In genomic region chr17:2057714-2058520, GRCh38 we compare ENCODE assay signal across 8 cellular contexts. TPM values are rescaled to one million over a fixed set of nuclear protein-coding genes. Genes with fewer than 3 reads are reported as not detected.
DNase-seq lines count a peak whose midpoint lies in the region; ATAC-seq and TF ChIP-seq lines count a peak whose summit lies in the region.
"Had no signal": no experiment of that assay in that cellular context is flagged by ENCODE, and none has a peak within 500 bp of the region (broad histone marks: within the 10 kb centered on the region; RNA-seq: fewer than 3 reads in every experiment).

No MANE protein-coding gene starts in this region.

- peaks cover 22% of the 10 kb centered on the region for H3K4me1 Mint-ChIP-seq in GM23338
- H3K4me1 Mint-ChIP-seq in activated naive CD8-positive, alpha-beta T cell treated with anti-CD3 and anti-CD28 coated beads, Interleukin-2, amount 10 ng/mL, durations not matched to agents 7 days and 5 days: peaks cover 30% of the 10 kb centered on the region

- H3K4me1 ChIP-seq in GM23338 (ENCODE audit: insufficient read depth): peaks cover 24% of the 10 kb centered on the region
- H3K4me1 ChIP-seq in stomach smooth muscle (ENCODE audit: control insufficient read depth, insufficient read depth, low read length): peaks cover 60% of the 10 kb centered on the region

- TF ChIP-seq CTCF in GM23338 (conservative IDR thresholded peaks at IDR 0.05; ENCODE audit: low read depth in 2 of 2): no peak

- peaks cover 73% of the 10 kb centered on the region for H3K27me3 Mint-ChIP-seq in GM23338 (ENCODE audit: insufficient read depth, low read depth, poor library complexity)
- H3K27me3 Mint-ChIP-seq in activated naive CD8-positive, alpha-beta T cell treated with anti-CD3 and anti-CD28 coated beads, Interleukin-2, amount 10 ng/mL, durations not matched to agents 7 days and 5 days: peaks cover 4% of the 10 kb centered on the region

- H3K27ac Mint-ChIP-seq in GM23338: no peak overlapping the region
- peak overlapping the region; percentile 75 for H3K27ac Mint-ChIP-seq in activated naive CD8-positive, alpha-beta T cell treated with anti-CD3 and anti-CD28 coated beads, Interleukin-2, amount 10 ng/mL, durations not matched to agents 7 days and 5 days

- no peak overlapping the region for H3K27ac ChIP-seq in GM23338 (ENCODE audit: low read depth)
- H3K27ac ChIP-seq in stomach smooth muscle (ENCODE audit: low read length): peak overlapping the region; percentile 31

- H3F3A ChIP-seq in GM23338 (replicated peaks; ENCODE audit: low read depth): 0 out of 2 replicates have a peak, but pooled peaks cover 14% of the 10 kb centered on the region

- no peak overlapping the region for H3K4me3 Mint-ChIP-seq in GM23338
- peak overlapping the region; percentile 77 for H3K4me3 Mint-ChIP-seq in activated naive CD8-positive, alpha-beta T cell treated with anti-CD3 and anti-CD28 coated beads, Interleukin-2, amount 10 ng/mL, durations not matched to agents 7 days and 5 days

- no peak overlapping the region for H3K9ac ChIP-seq in stomach smooth muscle (ENCODE audit: low read length in 2 of 2)

- no peaks in the 10 kb centered on the region for H3K9me3 Mint-ChIP-seq in GM23338
- H3K9me3 Mint-ChIP-seq in activated naive CD8-positive, alpha-beta T cell treated with anti-CD3 and anti-CD28 coated beads, Interleukin-2, amount 10 ng/mL, durations not matched to agents 7 days and 5 days: no peaks in the 10 kb centered on the region

- DNase-seq in GM23338 (ENCODE audit: low spot score) (peak; percentile 51), left kidney (ENCODE audit: low read depth, low spot score) (peak; percentile 68)
- peak; percentile 68 for DNase-seq in activated naive CD8-positive, alpha-beta T cell treated with anti-CD3 and anti-CD28 coated beads, Interleukin-2, amount 10 ng/mL, durations not matched to agents 7 days and 5 days
- DNase-seq: RPMI8226 had no signal

- H2AFZ ChIP-seq in GM23338: no peak overlapping the region

- no peaks in the 10 kb centered on the region for H3K9me2 ChIP-seq in GM23338 (ENCODE audit: insufficient read depth)

- POLR2A ChIA-PET in activated naive CD8-positive, alpha-beta T cell treated with anti-CD3 and anti-CD28 coated beads, Interleukin-2, amount 10 ng/mL, durations not matched to agents 7 days and 5 days (lab: Charles Lee): interaction anchor here (0.7 to 7.6 kb wide), 15 partner anchors 7 to 343 kb away, joined by 3 to 95 read pairs (median 4); partner anchors contain the start of genes MNT, SMG6 and SRR

- H3K4me2 ChIP-seq in GM23338: peak overlapping the region; percentile 78; the same call in 1 of the 2 replicates

- ATAC-seq in GM23338 (no peak; the same call in 2 of the 3 replicates), HG02981 (IDR thresholded peaks at IDR 0.05; ENCODE audit: unreplicated experiment) (no peak), HG03342 (IDR thresholded peaks at IDR 0.05; ENCODE audit: unreplicated experiment) (no peak), esophagus mucosa (no peak)
- no peak for ATAC-seq in activated naive CD8-positive, alpha-beta T cell treated with anti-CD3 and anti-CD28 coated beads, Interleukin-2, amount 10 ng/mL, durations not matched to agents 7 days and 5 days (ENCODE audit: low read depth)

- H3K36me3 ChIP-seq in GM23338 (ENCODE audit: insufficient read depth): no peaks in the 10 kb centered on the region
- H3K36me3 ChIP-seq in stomach smooth muscle (ENCODE audit: control insufficient read depth in 2 of 2, insufficient read depth in 2 of 2, low read length in 2 of 2): peaks cover 4 to 7% of the 10 kb centered on the region in 2 donors

- H3K9me3 ChIP-seq in stomach smooth muscle (ENCODE audit: control insufficient read depth in 2 of 2, low read length in 2 of 2): no peaks in the 10 kb centered on the region

- H3K79me2 ChIP-seq in GM23338 (replicated peaks; ENCODE audit: insufficient read depth): no peaks in the 10 kb centered on the region

- H3K4me3 ChIP-seq in GM23338: peak overlapping the region; percentile 44; the same call in 1 of the 2 replicates
- peak overlapping the region; percentile 12 to 63 for H3K4me3 ChIP-seq in stomach smooth muscle (ENCODE audit: low read length in 2 of 2)

- H3K36me3 Mint-ChIP-seq in GM23338 (ENCODE audit: low read depth): peaks cover 5% of the 10 kb centered on the region
- peaks cover 17% of the 10 kb centered on the region for H3K36me3 Mint-ChIP-seq in activated naive CD8-positive, alpha-beta T cell treated with anti-CD3 and anti-CD28 coated beads, Interleukin-2, amount 10 ng/mL, durations not matched to agents 7 days and 5 days

- no peaks in the 10 kb centered on the region; the same call in 1 of the 2 replicates for H4K20me1 ChIP-seq in GM23338 (replicated peaks; ENCODE audit: insufficient read depth)

- H3K27me3 ChIP-seq in GM23338 (ENCODE audit: insufficient read depth) (peaks cover 81% of the 10 kb centered on the region), stomach smooth muscle (ENCODE audit: control insufficient read depth in 1 of 2, insufficient read depth in 2 of 2, low read length in 2 of 2) (peaks cover 15 to 45% of the 10 kb centered on the region in 2 donors)

TF ChIP-seq in GM23338, 12 proteins besides CTCF, POLR2A, EP300 and RAD21:
- TF ChIP-seq EZH2 (IDR thresholded peaks at IDR 0.05; ENCODE audit: low read depth, unreplicated experiment) (peak; percentile 50), ETS1 (IDR thresholded peaks at IDR 0.05) (no peak), EZH2phosphoT487 (IDR thresholded peaks at IDR 0.05; ENCODE audit: unreplicated experiment) (no peak)

RNA-seq across cellular contexts. Expression of gene HIC1, which starts 3.0 kb away (rescaled TPM):
- total RNA-seq in GM23338 (2014; rRNA removed; shearing (Covaris generic)): 0.17 TPM in 1 of 2 replicates, not detected in the other
- 0.23 and 0.26 TPM in 2 replicates for polyA plus RNA-seq in GM23338 (2016; fragmentation: Nextera tagmentation; extraction: Ambion mirVana)
- 10 to 100 TPM; 62.1 to 64.3 TPM for total RNA-seq in activated naive CD8-positive, alpha-beta T cell treated with anti-CD3 and anti-CD28 coated beads, Interleukin-2, amount 10 ng/mL, durations not matched to agents 7 days and 5 days
- 2.3 TPM for total RNA-seq in esophagus mucosa

RNA-seq across cellular contexts. Expression of gene OVCA2, which starts 16.1 kb away (rescaled TPM):
- total RNA-seq in GM23338 (2014; rRNA removed; shearing (Covaris generic)): 21.3 and 24.8 TPM in 2 replicates
- polyA plus RNA-seq in GM23338 (2016; fragmentation: Nextera tagmentation; extraction: Ambion mirVana): 14.9 and 15.9 TPM in 2 replicates
- total RNA-seq in activated naive CD8-positive, alpha-beta T cell treated with anti-CD3 and anti-CD28 coated beads, Interleukin-2, amount 10 ng/mL, durations not matched to agents 7 days and 5 days: 10 to 100 TPM; 32.0 to 35.5 TPM
- total RNA-seq in esophagus mucosa: 32.3 TPM

RNA-seq across cellular contexts. Expression of gene DPH1, which starts 28.0 kb away (rescaled TPM):
- total RNA-seq in GM23338 (2014; rRNA removed; shearing (Covaris generic)): 22.3 and 28.2 TPM in 2 replicates
- 9.0 and 11.8 TPM in 2 replicates for polyA plus RNA-seq in GM23338 (2016; fragmentation: Nextera tagmentation; extraction: Ambion mirVana)
- total RNA-seq in activated naive CD8-positive, alpha-beta T cell treated with anti-CD3 and anti-CD28 coated beads, Interleukin-2, amount 10 ng/mL, durations not matched to agents 7 days and 5 days: 10 to 100 TPM; 45.7 to 46.4 TPM
- 29.1 TPM for total RNA-seq in esophagus mucosa

RNA-seq across cellular contexts. Expression of gene RTN4RL1, which starts 32.8 kb away (rescaled TPM):
- total RNA-seq in GM23338 (2014; rRNA removed; shearing (Covaris generic)): 0.17 TPM in 1 of 2 replicates, not detected in the other
- not detected in 2 replicates for polyA plus RNA-seq in GM23338 (2016; fragmentation: Nextera tagmentation; extraction: Ambion mirVana)
- total RNA-seq in activated naive CD8-positive, alpha-beta T cell treated with anti-CD3 and anti-CD28 coated beads, Interleukin-2, amount 10 ng/mL, durations not matched to agents 7 days and 5 days: under 1 TPM; 0.22 to 0.45 TPM
- total RNA-seq in esophagus mucosa: 1.2 TPM

Comparison
In these comparisons a context has a peak if more than half of its experiments do, and no peak if none do; other contexts are left out.
1. RNA of gene HIC1, which starts 3.0 kb away (total RNA-seq): 62.1 to 64.3 TPM in activated naive CD8-positive, alpha-beta T cell treated with anti-CD3 and anti-CD28 coated beads, Interleukin-2, amount 10 ng/mL, durations not matched to agents 7 days and 5 days; 2.3 TPM in esophagus mucosa (single experiment) and 0.17 TPM in GM23338; every median in the first group is over 10 times any median in the second.
2. Peak in every context shown above with its lines, with median percentiles within 50 percentile points of each other: DNase-seq.